8 cellular contexts compared by ENCODE assay signal in genomic region chr12:65170245-65170881, GRCh38. TPM values are rescaled to one million over a fixed set of nuclear protein-coding genes. Genes with fewer than 3 reads are reported as not detected.
A peak's percentile ranks its signal among the peaks of the same experiment; 100 is the strongest.
DNase-seq lines count a peak whose midpoint lies in the region; ATAC-seq and TF ChIP-seq lines count a peak whose summit lies in the region.

No MANE protein-coding gene starts in this region.

- WGBS in HUES64: under 1% methylated on average over 44 of the region's 44 CpGs
- 2% methylated on average over 39 of the region's 44 CpGs for WGBS in hepatocyte (ENCODE audit: low lambda C conversion rate, missing lambda C conversion rate)
- 0 to 1% methylated on average over 44 of the region's 44 CpGs for WGBS in sigmoid colon, 2 donors

- H2AFZ ChIP-seq in hepatocyte: peak overlapping the region; percentile 89

- H3K27ac ChIP-seq in HUES64 (ENCODE audit: low read depth, low read length) (no peak overlapping the region), angular gyrus (ENCODE audit: low read depth, low read length) (peak overlapping the region; percentile 92), hepatocyte (peak overlapping the region; percentile 99), sigmoid colon (peak overlapping the region; percentile 89 to 97 (median 93))

- intact Hi-C loops in sigmoid colon (cut with DNase I): loop anchor here (5.0 to 10.0 kb wide), 2 partner anchors 62 to 304 kb away; no protein-coding TSS in a partner anchor

- H4K20me1 ChIP-seq in hepatocyte (ENCODE audit: insufficient read depth, poor library complexity, severe bottlenecking): peaks cover 52% of the 10 kb centered on the region

- peak overlapping the region; percentile 91 for H3K9ac ChIP-seq in HUES64 (ENCODE audit: low read depth, low read length)

- H3K36me3 ChIP-seq in HUES64 (ENCODE audit: insufficient read depth, low read length) (peaks cover 17% of the 10 kb centered on the region), hepatocyte (replicated peaks; ENCODE audit: insufficient read depth, low read depth) (no peaks in the 10 kb centered on the region), sigmoid colon (no peaks in the 10 kb centered on the region)

- H3K4me3 ChIP-seq in HUES64 (ENCODE audit: low read length) (peak overlapping the region; percentile 98), hepatocyte (peak overlapping the region; percentile 90), sigmoid colon (peak overlapping the region; percentile 70 to 99 (median 83))

- H3K9me2 ChIP-seq in hepatocyte (replicated peaks; ENCODE audit: insufficient read depth): no peaks in the 10 kb centered on the region

- H3K27me3 ChIP-seq in HUES64 (ENCODE audit: insufficient read depth, low read length) (peaks cover 19% of the 10 kb centered on the region; the same call in 1 of the 2 replicates), hepatocyte (no peaks in the 10 kb centered on the region), sigmoid colon (no peaks in the 10 kb centered on the region)

- peak overlapping the region; percentile 83 for H3K4me2 ChIP-seq in hepatocyte

- H3K9me3 ChIP-seq in HUES64 (ENCODE audit: insufficient read depth, low read depth, low read length) (no peaks in the 10 kb centered on the region), hepatocyte (ENCODE audit: low read depth) (no peaks in the 10 kb centered on the region), sigmoid colon (no peaks in the 10 kb centered on the region)

- ATAC-seq in GM21515 (IDR thresholded peaks at IDR 0.05; ENCODE audit: unreplicated experiment): peak; percentile 49

- H3K79me2 ChIP-seq in hepatocyte: peaks cover 65% of the 10 kb centered on the region

- TF ChIP-seq CTCF in hepatocyte (IDR thresholded peaks at IDR 0.05; ENCODE audit: poor library complexity): no peak
- TF ChIP-seq CTCF in sigmoid colon (IDR thresholded peaks at IDR 0.05): no peak

- DNase-seq in DMS53 treated with DMSO at 0.1 percent for 48 hours (lab: John Stamatoyannopoulos, UW; ENCODE audit: unreplicated experiment): peak; percentile 20
- DNase-seq in T follicular helper cell (ENCODE audit: low read depth): peak; percentile 64
- peak; percentile 82 for DNase-seq in hepatocyte (ENCODE audit: low spot score)
- DNase-seq in sigmoid colon: peak; percentile 73
- DNase-seq in NCI-H1436 treated with DMSO at 0.1 percent for 48 hours (lab: John Stamatoyannopoulos, UW): no peak

- TF ChIP-seq POLR2A in sigmoid colon (IDR thresholded peaks at IDR 0.05): peak in 1 of 2 donors; percentile 28

- H3K4me1 ChIP-seq in HUES64 (ENCODE audit: insufficient read depth, low read length): peaks cover 29% of the 10 kb centered on the region
- H3K4me1 ChIP-seq in hepatocyte (ENCODE audit: insufficient read depth): peaks cover 22% of the 10 kb centered on the region
- peaks cover 0 to 52% (median 35%) of the 10 kb centered on the region in 4 donors for H3K4me1 ChIP-seq in sigmoid colon

- no peak for TF ChIP-seq EP300 in sigmoid colon (IDR thresholded peaks at IDR 0.05)

RNA-seq across cellular contexts. Expression of gene LEMD3, which starts 1.0 kb away (rescaled TPM):
- polyA plus RNA-seq in HUES64 (2013, experiment 1 of 2): 19.3 TPM
- 16.0 TPM for polyA plus RNA-seq in HUES64 (2013, experiment 2 of 2)
- 34.8 and 51.1 TPM in 2 replicates for total RNA-seq in hepatocyte
- polyA plus RNA-seq in hepatocyte: 15.5 and 17.7 TPM in 2 replicates
- 10 to 100 TPM; 17.7 to 32.7 (median 22.7) TPM for total RNA-seq in sigmoid colon
- polyA plus RNA-seq in sigmoid colon: 10 to 100 TPM in 1 of 3 donors, 1 to 10 TPM in 2; 3.6 to 12.0 (median 3.7) TPM

RNA-seq across cellular contexts. Expression of gene WIF1, which starts 49.3 kb away (rescaled TPM):
- 1.5 TPM for polyA plus RNA-seq in HUES64 (2013, experiment 1 of 2)
- polyA plus RNA-seq in HUES64 (2013, experiment 2 of 2): 1.4 TPM
- 4.3 and 5.5 TPM in 2 replicates for total RNA-seq in hepatocyte
- 2.2 and 4.7 TPM in 2 replicates for polyA plus RNA-seq in hepatocyte
- total RNA-seq in sigmoid colon: not detected
- under 1 TPM in 1 of 3 donors, not detected in 2; 0.15 TPM for polyA plus RNA-seq in sigmoid colon
